25 cellular contexts compared by ENCODE assay signal in genomic region chr5:15326932-15327331, GRCh38.
"Had no signal": no experiment of that assay in that cellular context is flagged by ENCODE, and none has a peak within 500 bp of the region (broad histone marks: within the 10 kb centered on the region; RNA-seq: fewer than 3 reads in every experiment).

No MANE protein-coding gene starts in this region.

- H3K27ac Mint-ChIP-seq: dendritic cell treated with granulocyte-macrophage colony-stimulating factor and Interleukin-4, amounts not matched to agents 40 ng/mL and 50 ng/mL, for 4 days; naive thymus-derived CD8-positive, alpha-beta T cell; stimulated activated naive CD8-positive, alpha-beta T cell treated with anti-CD3 and anti-CD28 coated beads, Interleukin-15, amount 100 ng/mL, for 72 hours; type B pancreatic cell had no signal

- H3K36me3 Mint-ChIP-seq: type B pancreatic cell had no signal

- ATAC-seq: heart right ventricle; left cardiac atrium; left ventricle myocardium superior; naive thymus-derived CD8-positive, alpha-beta T cell; right lobe of liver; stimulated activated naive CD8-positive, alpha-beta T cell treated with anti-CD3 and anti-CD28 coated beads, Interleukin-15, amount 100 ng/mL, for 72 hours had no signal

- DNase-seq: central memory CD4-positive, alpha-beta T cell; colonic mucosa; effector CD8-positive, alpha-beta T cell; erythroblast; esophagus squamous epithelium; foreskin melanocyte; glutamatergic neuron; heart right ventricle; hippocampal formation; left cardiac atrium; left ventricle myocardium superior; lower lobe of right lung; naive thymus-derived CD8-positive, alpha-beta T cell; occipital lobe; ovary; posterior cingulate gyrus; right lobe of liver; small intestine; stimulated activated CD4-positive, alpha-beta T cell treated with anti-CD3 and anti-CD28 coated beads, Interleukin-15, amount 100 ng/mL, for 24 hours; stimulated activated CD4-positive, alpha-beta T cell treated with anti-CD3 and anti-CD28 coated beads, Interleukin-2, amount 100 ng/mL, for 48 hours; stimulated activated naive CD4-positive, alpha-beta T cell; stimulated activated naive CD8-positive, alpha-beta T cell treated with anti-CD3 and anti-CD28 coated beads, Interleukin-15, amount 100 ng/mL, for 72 hours; thyroid gland had no signal

- H3K27ac ChIP-seq: colonic mucosa, esophagus squamous epithelium, heart right ventricle, lower lobe of right lung, ovary, right lobe of liver had no signal

- H3K27me3 Mint-ChIP-seq: dendritic cell treated with granulocyte-macrophage colony-stimulating factor and Interleukin-4, amounts not matched to agents 40 ng/mL and 50 ng/mL, for 4 days; naive thymus-derived CD8-positive, alpha-beta T cell; stimulated activated naive CD8-positive, alpha-beta T cell treated with anti-CD3 and anti-CD28 coated beads, Interleukin-15, amount 100 ng/mL, for 72 hours; type B pancreatic cell had no signal

- H3K4me1 ChIP-seq: colonic mucosa, esophagus squamous epithelium, heart right ventricle, lower lobe of right lung had no signal

- H3K36me3 ChIP-seq: colonic mucosa, esophagus squamous epithelium, heart right ventricle, lower lobe of right lung, ovary, right lobe of liver, thyroid gland had no signal

- H3K27me3 ChIP-seq: colonic mucosa, esophagus squamous epithelium, heart right ventricle, ovary, right lobe of liver, thyroid gland had no signal

- H3K4me3 ChIP-seq: colonic mucosa, esophagus squamous epithelium, heart right ventricle, lower lobe of right lung, ovary, right lobe of liver, thyroid gland had no signal

- H3K4me1 Mint-ChIP-seq: naive thymus-derived CD8-positive, alpha-beta T cell; stimulated activated naive CD8-positive, alpha-beta T cell treated with anti-CD3 and anti-CD28 coated beads, Interleukin-15, amount 100 ng/mL, for 72 hours had no signal

- H3K9me3 Mint-ChIP-seq: stimulated activated naive CD8-positive, alpha-beta T cell treated with anti-CD3 and anti-CD28 coated beads, Interleukin-15, amount 100 ng/mL, for 72 hours; type B pancreatic cell had no signal

- H3K4me3 Mint-ChIP-seq: dendritic cell treated with granulocyte-macrophage colony-stimulating factor and Interleukin-4, amounts not matched to agents 40 ng/mL and 50 ng/mL, for 4 days; naive thymus-derived CD8-positive, alpha-beta T cell; stimulated activated naive CD8-positive, alpha-beta T cell treated with anti-CD3 and anti-CD28 coated beads, Interleukin-15, amount 100 ng/mL, for 72 hours; type B pancreatic cell had no signal

- H3K9me3 ChIP-seq: colonic mucosa, esophagus squamous epithelium, lower lobe of right lung, ovary, right lobe of liver, thyroid gland had no signal
